In genomic region chr16:12590963-12591362, GRCh38 we compare ENCODE assay signal across 18 cellular contexts.
A peak's percentile ranks its signal among the peaks of the same experiment; 100 is the strongest.
DNase-seq lines count a peak whose midpoint lies in the region; ATAC-seq, FAIRE-seq and TF ChIP-seq lines count a peak whose summit lies in the region.
"Had no signal": no experiment of that assay in that cellular context is flagged by ENCODE, and none has a peak within 500 bp of the region (broad histone marks: within the 10 kb centered on the region; RNA-seq: fewer than 3 reads in every experiment).

No MANE protein-coding gene starts in this region.

- no peak overlapping the region for H3K27ac Mint-ChIP-seq in activated T-cell treated with anti-CD3 and anti-CD28 coated beads, Interleukin-2, amount 50 U/mL, for 72 hours
- H3K27ac Mint-ChIP-seq: CD4-positive, alpha-beta T cell had no signal

- in situ Hi-C loops in GM12878 (cut with MboI): loop anchor here (5.0 kb wide), 1 partner anchor 51 kb away; no protein-coding TSS in a partner anchor

- TF ChIP-seq POLR2A in GM12878 (IDR thresholded peaks at IDR 0.05; ENCODE audit: low read depth, low read length): no peak

- H3K4me3 ChIP-seq in GM12878: no peak overlapping the region
- H3K4me3 ChIP-seq: A549, HAP-1 had no signal

- no peaks in the 10 kb centered on the region for H3K27me3 ChIP-seq in GM12878 (replicated peaks in 1 of 2; ENCODE audit: control insufficient read depth in 2 of 2, insufficient read depth in 2 of 2, low read length in 1 of 2)

- peaks cover 24% of the 10 kb centered on the region for H3K27me3 Mint-ChIP-seq in activated T-cell treated with anti-CD3 and anti-CD28 coated beads, Interleukin-2, amount 50 U/mL, for 72 hours (ENCODE audit: low read depth)
- H3K27me3 Mint-ChIP-seq: CD4-positive, alpha-beta T cell had no signal

- CTCF ChIA-PET in GM12878 (lab: Yijun Ruan, JAX): interaction anchor here (0.6 to 3.9 kb wide), 3 partner anchors 18 to 53 kb away, joined by 3 to 16 read pairs (median 5); no protein-coding TSS in a partner anchor

- H3K4me2 ChIP-seq in GM12878 (ENCODE audit: control insufficient read depth, insufficient read depth): no peak overlapping the region
- H3K4me2 ChIP-seq: A549 had no signal

- DNase-seq in activated CD4-positive, CD25-positive, alpha-beta regulatory T cell treated with anti-CD3 and anti-CD28 coated beads, Interleukin-2, amount 50 U/mL, for 72 hours: no peak
- DNase-seq in activated T-cell treated with anti-CD3 and anti-CD28 coated beads, Interleukin-2, amount 50 U/mL, for 72 hours: no peak
- DNase-seq in activated T-cell treated with anti-CD3 and anti-CD28 coated beads, Interleukin-2, amount 50 U/mL, for 48 hours: no peak
- no peak for DNase-seq in GM12878 (ENCODE audit: low read depth, low spot score)
- DNase-seq in central memory CD4-positive, alpha-beta T cell: no peak
- DNase-seq in DMS153 (lab: John Stamatoyannopoulos, UW): no peak
- DNase-seq: AML-193; Caco-2; CD4-positive, alpha-beta T cell; DMS79; GDM1 had no signal

- no peak for TF ChIP-seq EP300 in GM12878 (IDR thresholded peaks at IDR 0.05; ENCODE audit: borderline replicate concordance in 1 of 2, control insufficient read depth in 1 of 2, low read depth in 2 of 2, low read length in 2 of 2)

- intact Hi-C loops in GM12878 (cut with micrococcal nuclease; ENCODE audit: unreplicated experiment): no loop called here

- no peaks in the 10 kb centered on the region for H3K79me2 ChIP-seq in GM12878 (ENCODE audit: control insufficient read depth, insufficient read depth, low read length)

- POLR2A ChIA-PET in GM12878 (lab: Charles Lee): interaction anchor here (0.6 to 1.2 kb wide), 2 partner anchors 10 to 54 kb away, joined by 3 read pairs; no protein-coding TSS in a partner anchor

- peaks cover 19% of the 10 kb centered on the region for H3K4me1 Mint-ChIP-seq in activated T-cell treated with anti-CD3 and anti-CD28 coated beads, Interleukin-2, amount 50 U/mL, for 72 hours (ENCODE audit: low read depth)

- no peak for TF ChIP-seq RAD21 in GM12878 (IDR thresholded peaks at IDR 0.05; ENCODE audit: insufficient read depth, low read depth, low read length)

- SMC1A ChIA-PET in GM12878 (lab: Charles Lee; ENCODE audit: uncharacterized antibody, unreplicated experiment): no interaction called here

- ATAC-seq in activated CD4-positive, CD25-positive, alpha-beta regulatory T cell treated with anti-CD3 and anti-CD28 coated beads, Interleukin-2, amount 50 U/mL, for 24 hours: peak; percentile 71 to 76
- peak; percentile 69 to 89 for ATAC-seq in activated T-cell treated with anti-CD3 and anti-CD28 coated beads, Interleukin-2, amount 50 U/mL, for 72 hours (replicated peaks in 1 of 2)
- ATAC-seq in GM19351 (IDR thresholded peaks at IDR 0.05; ENCODE audit: unreplicated experiment): peak; percentile 38
- ATAC-seq in GM12878: peak; percentile 62
- ATAC-seq: A549 had no signal

- peaks cover 5% of the 10 kb centered on the region in 2 donors for H3K9me3 Mint-ChIP-seq in activated T-cell treated with anti-CD3 and anti-CD28 coated beads, Interleukin-2, amount 50 U/mL, for 72 hours

- no peaks in the 10 kb centered on the region for H4K20me1 ChIP-seq in GM12878 (ENCODE audit: control insufficient read depth, insufficient read depth)

- peak overlapping the region in 1 of 2 donors; percentile 39 for H3K4me3 Mint-ChIP-seq in activated T-cell treated with anti-CD3 and anti-CD28 coated beads, Interleukin-2, amount 50 U/mL, for 72 hours
- H3K4me3 Mint-ChIP-seq: CD4-positive, alpha-beta T cell had no signal

- RAD21 ChIA-PET in GM12878 (lab: Charles Lee; ENCODE audit: unreplicated experiment): no interaction called here

- no CpG with 5 or more reads among the region's 1 CpG for WGBS in GM12878 (ENCODE audit: insufficient coverage, insufficient replicate concordance, low lambda C conversion rate, missing lambda C conversion rate)

- peaks cover 3 to 18% of the 10 kb centered on the region in 2 donors for H3K36me3 Mint-ChIP-seq in activated T-cell treated with anti-CD3 and anti-CD28 coated beads, Interleukin-2, amount 50 U/mL, for 72 hours (ENCODE audit: insufficient read depth in 2 of 2)

- H3K9ac ChIP-seq in GM12878 (ENCODE audit: control insufficient read depth, insufficient read depth, low read length): no peak overlapping the region

- H3K4me1 ChIP-seq in GM12878 (ENCODE audit: control insufficient read depth, insufficient read depth, low read length): peaks cover 4% of the 10 kb centered on the region
- H3K4me1 ChIP-seq: A549, Caco-2, HAP-1 had no signal

- FAIRE-seq in GM12878 (lab: Jason Lieb, UNC): no peak
- FAIRE-seq: A549, D721Med had no signal

- BruUV-seq in GM12878 (replicated peaks; lab: Mats Ljungman, UMichigan): no TSS peak

- peaks cover 2% of the 10 kb centered on the region; the same call in 2 of the 3 replicates for H3K9me3 ChIP-seq in GM12878 (replicated peaks; ENCODE audit: control insufficient read depth, insufficient read depth, low read length)
- H3K9me3 ChIP-seq: A549, Caco-2, HAP-1 had no signal

- H3K36me3 ChIP-seq in GM12878 (ENCODE audit: control insufficient read depth in 2 of 2, insufficient read depth in 2 of 2, low read length in 1 of 2): no peaks in the 10 kb centered on the region
- H3K36me3 ChIP-seq: HAP-1 had no signal

- no peak overlapping the region for H3K27ac ChIP-seq in GM12878 (ENCODE audit: control insufficient read depth, insufficient read depth)
- H3K27ac ChIP-seq: 22Rv1, A549, C4-2B had no signal

- no peak for TF ChIP-seq CTCF in GM12878 (IDR thresholded peaks at IDR 0.05 in 2 of 3, conservative IDR thresholded peaks at IDR 0.05 in 1 of 3; ENCODE audit: control insufficient read depth in 2 of 3, extremely low read depth in 1 of 3, insufficient read depth in 1 of 3, low read depth in 3 of 3, low read length in 3 of 3)

- no peak overlapping the region for H2AFZ ChIP-seq in GM12878 (ENCODE audit: control insufficient read depth, low read depth, low read length)

TF ChIP-seq in GM12878, 131 proteins besides CTCF, POLR2A, EP300 and RAD21:
- TF ChIP-seq ZNF384 (IDR thresholded peaks at IDR 0.05; ENCODE audit: borderline replicate concordance, low read depth, low read length) (peak; percentile 11; the same call in 1 of the 2 replicates), SREBF1 (IDR thresholded peaks at IDR 0.05; ENCODE audit: low read length) (no peak), MEF2B (IDR thresholded peaks at IDR 0.05; ENCODE audit: partially characterized antibody, poor library complexity, severe bottlenecking) (no peak), SUPT20H (IDR thresholded peaks at IDR 0.05; ENCODE audit: borderline replicate concordance, control insufficient read depth, low read depth, low read length) (no peak)
TF ChIP-seq in GM12878: peak in this region for 1.
